In the genomic region with DNA sequence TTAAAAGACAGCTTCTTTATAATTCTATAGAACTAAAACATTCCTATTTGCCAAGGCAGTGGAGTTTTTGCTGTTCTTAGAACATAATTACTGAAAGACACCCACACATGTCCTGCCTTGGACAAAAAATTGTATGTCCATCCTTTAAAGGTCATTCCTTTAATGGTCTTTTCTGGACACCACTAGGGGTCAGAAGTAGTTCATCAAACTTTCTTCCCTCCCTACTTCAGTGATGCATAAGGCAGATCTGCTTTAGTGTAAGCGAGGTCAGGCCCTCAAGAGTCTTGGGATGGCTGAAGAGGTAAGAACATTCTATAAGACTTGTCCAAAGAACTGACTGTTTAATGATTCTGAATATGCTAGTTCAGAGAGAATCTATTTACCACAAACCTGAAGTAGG, we compare ENCODE assay signal across 8 cellular contexts. TPM values are rescaled to one million over a fixed set of nuclear protein-coding genes. Genes with fewer than 3 reads are reported as not detected.
DNase-seq lines count a peak whose midpoint lies in the region; ATAC-seq and TF ChIP-seq lines count a peak whose summit lies in the region.

No MANE protein-coding gene starts in this region.

- TF ChIP-seq CTCF in WI38 (IDR thresholded peaks at IDR 0.05; ENCODE audit: low read depth, low read length) = peak; percentile 40; the same call in 1 of the 2 replicates

- DNase-seq in Ammon's horn (ENCODE audit: low spot score) (peak; percentile 14), HT1080 (ENCODE audit: low read depth) (peak; percentile 60), left kidney (ENCODE audit: low read depth, low spot score) (peak; percentile 73), NCI-H1048 (lab: John Stamatoyannopoulos, UW) (no peak), SIG-M5 (lab: John Stamatoyannopoulos, UW) (no peak)

- H3K4me3 ChIP-seq in WI38 (ENCODE audit: low read depth, low read length) = no peak overlapping the region

- peak; percentile 89 for ATAC-seq in GM18907 (IDR thresholded peaks at IDR 0.05; ENCODE audit: unreplicated experiment)
- ATAC-seq in HG02610 (IDR thresholded peaks at IDR 0.05; ENCODE audit: unreplicated experiment) = no peak

RNA-seq across cellular contexts. Expression of gene OR51V1, which starts 4.3 kb away (rescaled TPM):
- total RNA-seq in HT1080 (2014; rRNA removed; shearing (Covaris generic)) = not detected in 2 replicates
- polyA plus RNA-seq in HT1080 (2015; cell fraction: cytosol; rRNA removed) = not detected in 2 replicates
- not detected in 2 replicates for polyA plus RNA-seq in HT1080 (2015; cell fraction: nucleus; rRNA removed)

RNA-seq across cellular contexts. Expression of gene HBB, which starts 22.1 kb away (rescaled TPM):
- not detected in 2 replicates for total RNA-seq in HT1080 (2014; rRNA removed; shearing (Covaris generic))
- not detected in 2 replicates for polyA plus RNA-seq in HT1080 (2015; cell fraction: cytosol; rRNA removed)
- polyA plus RNA-seq in HT1080 (2015; cell fraction: nucleus; rRNA removed) = not detected in 2 replicates

RNA-seq across cellular contexts. Expression of gene HBD, which starts 29.5 kb away (rescaled TPM):
- not detected in 2 replicates for total RNA-seq in HT1080 (2014; rRNA removed; shearing (Covaris generic))
- polyA plus RNA-seq in HT1080 (2015; cell fraction: cytosol; rRNA removed) = not detected in 2 replicates
- polyA plus RNA-seq in HT1080 (2015; cell fraction: nucleus; rRNA removed) = not detected in 2 replicates

RNA-seq across cellular contexts. Expression of gene HBG1, which starts 44.9 kb away (rescaled TPM):
- total RNA-seq in HT1080 (2014; rRNA removed; shearing (Covaris generic)) = 0.31 TPM in 1 of 2 replicates, not detected in the other
- polyA plus RNA-seq in HT1080 (2015; cell fraction: cytosol; rRNA removed) = not detected in 2 replicates
- not detected in 2 replicates for polyA plus RNA-seq in HT1080 (2015; cell fraction: nucleus; rRNA removed)

RNA-seq across cellular contexts. Expression of gene HBG2, which starts 49.8 kb away (rescaled TPM):
- total RNA-seq in HT1080 (2014; rRNA removed; shearing (Covaris generic)) = 15.1 and 19.5 TPM in 2 replicates
- 0.58 and 0.93 TPM in 2 replicates for polyA plus RNA-seq in HT1080 (2015; cell fraction: cytosol; rRNA removed)
- 1.7 TPM in 1 of 2 replicates, not detected in the other for polyA plus RNA-seq in HT1080 (2015; cell fraction: nucleus; rRNA removed)

Comparison
In these comparisons a context has a peak if more than half of its experiments do, and no peak if none do; other contexts are left out.
1. DNase-seq: peak in Ammon's horn (single experiment), HT1080 (single experiment) and left kidney (single experiment); none in NCI-H1048 (single experiment) and SIG-M5 (single experiment).